ENCODE assay signal across 8 cellular contexts in the genomic region with DNA sequence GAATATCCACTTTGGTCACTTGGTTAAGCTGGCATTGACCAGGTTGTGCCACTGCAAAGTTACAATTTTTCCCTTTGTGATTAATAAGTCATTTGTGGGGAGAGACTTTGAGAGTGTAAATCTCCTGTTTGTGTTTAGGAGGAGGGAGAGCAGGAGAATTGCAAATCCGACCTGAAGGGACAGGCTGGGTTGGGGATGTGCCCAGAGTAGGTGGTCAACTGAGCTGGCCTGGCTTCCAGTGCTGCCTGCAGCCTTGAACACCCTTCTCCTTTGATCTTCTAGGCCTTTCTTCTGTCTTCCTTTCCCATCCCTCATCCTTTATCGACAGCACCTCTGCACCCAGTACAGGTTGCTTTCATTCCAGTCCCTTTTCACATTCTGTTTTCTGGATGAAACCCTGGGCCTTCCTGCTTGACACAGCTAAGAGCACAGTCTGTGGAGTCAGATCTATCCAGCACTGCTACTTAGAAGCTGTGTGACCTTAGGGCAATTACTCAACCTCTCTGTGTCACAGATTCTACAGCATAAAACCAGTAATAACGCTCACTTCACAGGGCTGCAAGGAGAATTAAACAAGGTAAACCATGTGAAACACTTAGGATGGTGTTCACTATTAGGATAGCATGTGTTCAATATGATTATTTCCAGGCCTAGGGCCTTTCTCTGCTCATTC. TPM values are rescaled to one million over a fixed set of nuclear protein-coding genes. Genes with fewer than 3 reads are reported as not detected.
A peak's percentile ranks its signal among the peaks of the same experiment; 100 is the strongest.
DNase-seq lines count a peak whose midpoint lies in the region; ATAC-seq and TF ChIP-seq lines count a peak whose summit lies in the region.

No MANE protein-coding gene starts in this region.

- no peaks in the 10 kb centered on the region for H3K27me3 ChIP-seq in A673 (replicated peaks; ENCODE audit: insufficient read depth, low read depth, low read length, poor library complexity)
- peaks cover 7% of the 10 kb centered on the region; the same call in 1 of the 2 replicates for H3K27me3 ChIP-seq in GM23248 (replicated peaks; ENCODE audit: insufficient read depth)

- 85 to 87% methylated on average over 3 of the region's 3 CpGs for WGBS in GM23248 (ENCODE audit: low coverage in 1 of 2, low lambda C conversion rate in 2 of 2, missing lambda C conversion rate in 2 of 2), 2 experiments

- no peaks in the 10 kb centered on the region for H3K9me2 ChIP-seq in GM23248 (ENCODE audit: insufficient read depth)

- no peak overlapping the region for H3K9ac ChIP-seq in GM23248

- peak overlapping the region; percentile 46 for H3K4me3 ChIP-seq in A673 (ENCODE audit: low read depth, low read length, poor library complexity, severe bottlenecking)
- H3K4me3 ChIP-seq in GM23248: no peak overlapping the region

- H3K4me3 Mint-ChIP-seq in activated CD8-positive, alpha-beta T cell treated with anti-CD3 and anti-CD28 coated beads, Interleukin-2, amount 10 ng/mL, durations not matched to agents 7 days and 5 days: peak overlapping the region; percentile 69
- H3K4me3 Mint-ChIP-seq in memory B cell: peak overlapping the region; percentile 81

- intact Hi-C loops in A673 (cut with micrococcal nuclease; ENCODE audit: unreplicated experiment): no loop called here

- peak overlapping the region; percentile 84 for H3K4me2 ChIP-seq in GM23248 (ENCODE audit: unreplicated experiment)

- peaks cover 22% of the 10 kb centered on the region for H3K4me1 Mint-ChIP-seq in activated CD8-positive, alpha-beta T cell treated with anti-CD3 and anti-CD28 coated beads, Interleukin-2, amount 10 ng/mL, durations not matched to agents 7 days and 5 days (ENCODE audit: low read depth)
- peaks cover 22% of the 10 kb centered on the region for H3K4me1 Mint-ChIP-seq in memory B cell

- peaks cover 26% of the 10 kb centered on the region for H3K27me3 Mint-ChIP-seq in activated CD8-positive, alpha-beta T cell treated with anti-CD3 and anti-CD28 coated beads, Interleukin-2, amount 10 ng/mL, durations not matched to agents 7 days and 5 days (ENCODE audit: low read depth)
- no peaks in the 10 kb centered on the region for H3K27me3 Mint-ChIP-seq in memory B cell

- peaks cover 6% of the 10 kb centered on the region for H3K4me1 ChIP-seq in A673 (ENCODE audit: insufficient read depth, low read length, poor library complexity, severe bottlenecking)
- H3K4me1 ChIP-seq in GM23248 (ENCODE audit: insufficient read depth): 0 out of 2 replicates have a peak, but pooled peaks cover 9% of the 10 kb centered on the region

- peak overlapping the region; percentile 98 for H2AFZ ChIP-seq in GM23248

- no peaks in the 10 kb centered on the region for H4K20me1 ChIP-seq in GM23248 (ENCODE audit: insufficient read depth)

- H3K27ac ChIP-seq in A673 (ENCODE audit: low read depth, low read length, poor library complexity, severe bottlenecking) (no peak overlapping the region), GM23248 (no peak overlapping the region)

- in situ Hi-C loops in GM23248 (cut with MboI): no loop called here

- BruUV-seq in A673 (replicated peaks; lab: Mats Ljungman, UMichigan): no TSS peak

- no peak for ATAC-seq in activated CD8-positive, alpha-beta T cell treated with anti-CD3 and anti-CD28 coated beads, Interleukin-2, amount 10 ng/mL, durations not matched to agents 7 days and 5 days
- ATAC-seq in memory B cell (ENCODE audit: low read depth): no peak
- no peak for ATAC-seq in HG03135 (IDR thresholded peaks at IDR 0.05; ENCODE audit: unreplicated experiment)

- CTCF ChIA-PET in A673 (lab: Charles Lee): no interaction called here
- CTCF ChIA-PET in activated CD8-positive, alpha-beta T cell treated with anti-CD3 and anti-CD28 coated beads, Interleukin-2, amount 10 ng/mL, durations not matched to agents 7 days and 5 days (lab: Charles Lee): interaction anchor here (0.8 to 1.4 kb wide), 3 partner anchors 11 to 89 kb away, joined by 3 read pairs; no protein-coding TSS in a partner anchor

- H3K9me3 ChIP-seq in A673 (ENCODE audit: low read depth, low read length, poor library complexity, severe bottlenecking) (no peaks in the 10 kb centered on the region), GM23248 (ENCODE audit: low read depth) (no peaks in the 10 kb centered on the region)

- H3K79me2 ChIP-seq in GM23248 (ENCODE audit: insufficient read depth): peaks cover 36% of the 10 kb centered on the region

- POLR2A ChIA-PET in A673 (lab: Charles Lee; ENCODE audit: low non-redundant PET): interaction anchor here (0.6 kb wide), 1 partner anchor 840 kb away, joined by 3 read pairs; no protein-coding TSS in a partner anchor
- POLR2A ChIA-PET in activated CD8-positive, alpha-beta T cell treated with anti-CD3 and anti-CD28 coated beads, Interleukin-2, amount 10 ng/mL, durations not matched to agents 7 days and 5 days (lab: Charles Lee): no interaction called here

- DNase-seq in A673 (ENCODE audit: low spot score): no peak
- DNase-seq in GM23248: no peak
- no peak for DNase-seq in activated CD8-positive, alpha-beta T cell treated with anti-CD3 and anti-CD28 coated beads, Interleukin-2, amount 10 ng/mL, durations not matched to agents 7 days and 5 days
- no peak for DNase-seq in memory B cell (ENCODE audit: low spot score in 2 of 2)
- no peak for DNase-seq in NCI-H2081 (lab: John Stamatoyannopoulos, UW)
- no peak for DNase-seq in NCI-H1048 (lab: John Stamatoyannopoulos, UW)
- DNase-seq in NCI-H526 (lab: John Stamatoyannopoulos, UW): no peak

- H3K36me3 ChIP-seq in A673 (ENCODE audit: insufficient read depth, low read length, poor library complexity, severe bottlenecking) (peaks cover 24% of the 10 kb centered on the region), GM23248 (ENCODE audit: low read depth) (peaks cover 11% of the 10 kb centered on the region; the same call in 1 of the 2 replicates)

- peaks cover 10% of the 10 kb centered on the region; the same call in 1 of the 2 replicates for H3F3A ChIP-seq in GM23248 (ENCODE audit: insufficient read depth)

- H3K36me3 Mint-ChIP-seq in activated CD8-positive, alpha-beta T cell treated with anti-CD3 and anti-CD28 coated beads, Interleukin-2, amount 10 ng/mL, durations not matched to agents 7 days and 5 days (ENCODE audit: low read depth): peaks cover 22% of the 10 kb centered on the region
- peaks cover 8% of the 10 kb centered on the region for H3K36me3 Mint-ChIP-seq in memory B cell

- H3K27ac Mint-ChIP-seq in activated CD8-positive, alpha-beta T cell treated with anti-CD3 and anti-CD28 coated beads, Interleukin-2, amount 10 ng/mL, durations not matched to agents 7 days and 5 days: peak overlapping the region; percentile 81
- peak overlapping the region; percentile 85 for H3K27ac Mint-ChIP-seq in memory B cell

- TF ChIP-seq CTCF in A673 (conservative IDR thresholded peaks at IDR 0.05; ENCODE audit: low read depth, low read length): no peak

- H3K9me3 Mint-ChIP-seq in activated CD8-positive, alpha-beta T cell treated with anti-CD3 and anti-CD28 coated beads, Interleukin-2, amount 10 ng/mL, durations not matched to agents 7 days and 5 days (ENCODE audit: insufficient read depth): no peaks in the 10 kb centered on the region
- H3K9me3 Mint-ChIP-seq in memory B cell: no peaks in the 10 kb centered on the region

RNA-seq across cellular contexts. Expression of gene CSNK2A2, which starts 1.0 kb away (rescaled TPM):
- total RNA-seq in A673 (2021): 108 and 114 TPM in 2 replicates
- total RNA-seq in GM23248 (2014; rRNA removed; shearing (Covaris generic)): 13.2 and 16.6 TPM in 2 replicates
- 26.7 and 27.4 TPM in 2 replicates for polyA plus RNA-seq in GM23248 (2016; fragmentation: Nextera tagmentation; extraction: Ambion mirVana)
- 10 to 100 TPM; 62.2 to 67.1 TPM for total RNA-seq in activated CD8-positive, alpha-beta T cell treated with anti-CD3 and anti-CD28 coated beads, Interleukin-2, amount 10 ng/mL, durations not matched to agents 7 days and 5 days
